In the genomic region with DNA sequence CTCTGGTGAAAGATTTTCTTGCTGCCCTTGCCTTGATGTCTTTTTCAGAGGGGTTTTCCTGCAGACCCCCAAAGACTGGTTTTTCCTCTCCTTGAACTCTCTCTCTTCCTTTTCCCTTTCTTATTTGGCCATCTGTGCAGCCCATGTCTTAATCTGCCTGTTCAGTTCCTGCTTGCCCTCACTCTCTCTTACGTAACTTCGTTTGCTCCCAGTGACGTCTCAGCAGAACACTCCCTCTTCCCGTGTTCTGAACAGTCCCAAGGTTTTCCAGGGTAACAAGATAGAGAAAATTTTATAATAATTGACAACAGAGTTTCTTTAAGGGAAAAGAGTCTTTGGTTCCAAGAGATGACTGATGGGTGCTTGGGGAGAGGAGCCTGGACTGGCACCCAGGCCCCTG, we compare ENCODE assay signal across 23 cellular contexts.
DNase-seq lines count a peak whose midpoint lies in the region; ATAC-seq and TF ChIP-seq lines count a peak whose summit lies in the region.
"Had no signal": no experiment of that assay in that cellular context is flagged by ENCODE, and none has a peak within 500 bp of the region (broad histone marks: within the 10 kb centered on the region; RNA-seq: fewer than 3 reads in every experiment).

No MANE protein-coding gene starts in this region.

- H3K36me3 Mint-ChIP-seq in stimulated activated effector memory CD8-positive, alpha-beta T cell treated with anti-CD3 and anti-CD28 coated beads, Interleukin-12 subunit alpha, Interleukin-12 subunit beta, amount 100 ng/mL, for 72 hours = no peaks in the 10 kb centered on the region
- H3K36me3 Mint-ChIP-seq: mesothelial cell of epicardium; natural killer cell treated with Interleukin-12 subunit alpha and Interleukin-12 subunit beta and Interleukin-15 and Interleukin-18, amount 100 ng/mL, for 72 hours had no signal

- H3K27ac ChIP-seq in right atrium auricular region (no peak overlapping the region), RWPE2 (ENCODE audit: poor library complexity, severe bottlenecking) (peak overlapping the region; percentile 43), stomach (no peak overlapping the region)
- H3K27ac ChIP-seq: esophagus squamous epithelium, parathyroid adenoma, WERI-Rb-1 had no signal

- H3K4me1 ChIP-seq in right atrium auricular region = no peaks in the 10 kb centered on the region
- peaks cover 28% of the 10 kb centered on the region for H3K4me1 ChIP-seq in RWPE2 (ENCODE audit: insufficient read depth, poor library complexity, severe bottlenecking)
- no peaks in the 10 kb centered on the region for H3K4me1 ChIP-seq in stomach
- H3K4me1 ChIP-seq: parathyroid adenoma had no signal

- H3K4me3 Mint-ChIP-seq in stimulated activated effector memory CD8-positive, alpha-beta T cell treated with anti-CD3 and anti-CD28 coated beads, Interleukin-12 subunit alpha, Interleukin-12 subunit beta, amount 100 ng/mL, for 72 hours = no peak overlapping the region
- H3K4me3 Mint-ChIP-seq: activated naive CD8-positive, alpha-beta T cell; IgD-negative memory B cell; mesothelial cell of epicardium; natural killer cell treated with Interleukin-12 subunit alpha and Interleukin-12 subunit beta and Interleukin-15 and Interleukin-18, amount 100 ng/mL, for 72 hours had no signal

- DNase-seq in Right ventricle myocardium inferior (ENCODE audit: missing footprints) (no peak), right atrium auricular region (ENCODE audit: low spot score) (no peak), RWPE2 (ENCODE audit: low spot score) (no peak), fibroblast of mammary gland (ENCODE audit: low read depth) (peak; percentile 41), stomach (no peak)
- no peak for DNase-seq in stimulated activated effector memory CD8-positive, alpha-beta T cell treated with anti-CD3 and anti-CD28 coated beads, Interleukin-12 subunit alpha, Interleukin-12 subunit beta, amount 100 ng/mL, for 72 hours (ENCODE audit: low spot score in 2 of 2)
- DNase-seq in effector CD8-positive, alpha-beta T cell (lab: John Stamatoyannopoulos, UW) = no peak
- DNase-seq: ACHN; activated CD4-positive, alpha-beta T cell treated with anti-CD3 and anti-CD28 coated beads, Interleukin-2, amount 50 U/mL, for 1 hour; C1 segment of cervical spinal cord; Calu3; effector memory CD4-positive, alpha-beta T cell; esophagus squamous epithelium; NCI-H1694 treated with DMSO at 0.1 percent for 48 hours; SHP77 treated with DMSO at 0.1 percent for 48 hours; WERI-Rb-1 had no signal

- H3K27me3 ChIP-seq in right atrium auricular region (no peaks in the 10 kb centered on the region), RWPE2 (ENCODE audit: insufficient read depth, poor library complexity, severe bottlenecking) (no peaks in the 10 kb centered on the region), stomach (no peaks in the 10 kb centered on the region)
- H3K27me3 ChIP-seq: esophagus squamous epithelium had no signal

- no peaks in the 10 kb centered on the region for H3K36me3 ChIP-seq in right atrium auricular region
- no peaks in the 10 kb centered on the region for H3K36me3 ChIP-seq in RWPE2 (ENCODE audit: low read depth)
- H3K36me3 ChIP-seq in stomach = no peaks in the 10 kb centered on the region
- H3K36me3 ChIP-seq: esophagus squamous epithelium, WERI-Rb-1 had no signal

- peak overlapping the region; percentile 7 for H3K27ac Mint-ChIP-seq in stimulated activated effector memory CD8-positive, alpha-beta T cell treated with anti-CD3 and anti-CD28 coated beads, Interleukin-12 subunit alpha, Interleukin-12 subunit beta, amount 100 ng/mL, for 72 hours
- H3K27ac Mint-ChIP-seq: activated naive CD8-positive, alpha-beta T cell; activated T-helper 2 cell treated with anti-CD3 and anti-CD28 coated beads, Interferon-gamma antibody, Interleukin-2, Interleukin-4, amounts not matched to agents 10 μg/mL and 5 μg/mL and 100 μg/mL, durations not matched to agents 14 hours and 24 hours and 36 hours; IgD-negative memory B cell; mesothelial cell of epicardium; natural killer cell treated with Interleukin-12 subunit alpha and Interleukin-12 subunit beta and Interleukin-15 and Interleukin-18, amount 100 ng/mL, for 72 hours had no signal

- H3K9me3 ChIP-seq in right atrium auricular region (peaks cover 0 to 14% of the 10 kb centered on the region in 2 donors), RWPE2 (ENCODE audit: severe bottlenecking) (no peaks in the 10 kb centered on the region), stomach (peaks cover 0 to 17% (median 12%) of the 10 kb centered on the region in 4 donors)

- TF ChIP-seq CTCF in right atrium auricular region (IDR thresholded peaks at IDR 0.05) = no peak
- TF ChIP-seq CTCF in RWPE2 (IDR thresholded peaks at IDR 0.05; ENCODE audit: poor library complexity, severe bottlenecking) = no peak
- TF ChIP-seq CTCF in fibroblast of mammary gland (conservative IDR thresholded peaks at IDR 0.05; ENCODE audit: control insufficient read depth, insufficient read depth, low read depth, low read length) = no peak
- TF ChIP-seq CTCF in stomach (IDR thresholded peaks at IDR 0.05) = no peak

- TF ChIP-seq EP300 in stomach (IDR thresholded peaks at IDR 0.05) = no peak

- no peak overlapping the region for H3K4me3 ChIP-seq in right atrium auricular region
- no peak overlapping the region for H3K4me3 ChIP-seq in RWPE2 (ENCODE audit: severe bottlenecking)
- no peak overlapping the region for H3K4me3 ChIP-seq in fibroblast of mammary gland (ENCODE audit: control insufficient read depth, low read depth, low read length)
- H3K4me3 ChIP-seq in stomach = no peak overlapping the region
- H3K4me3 ChIP-seq: esophagus squamous epithelium had no signal

- no peaks in the 10 kb centered on the region for H3K4me1 Mint-ChIP-seq in stimulated activated effector memory CD8-positive, alpha-beta T cell treated with anti-CD3 and anti-CD28 coated beads, Interleukin-12 subunit alpha, Interleukin-12 subunit beta, amount 100 ng/mL, for 72 hours
- H3K4me1 Mint-ChIP-seq: IgD-negative memory B cell, mesothelial cell of epicardium had no signal

- intact Hi-C loops in Right ventricle myocardium inferior (cut with DNase I) = no loop called here
- intact Hi-C loops in stomach (cut with DNase I; ENCODE audit: low total_unique reads) = no loop called here

- 58 to 76% (median 61%) methylated on average over 4 of the region's 4 CpGs for WGBS in stomach, 5 donors

- no peak for TF ChIP-seq POLR2A in stomach (IDR thresholded peaks at IDR 0.05)

- H3K9me3 Mint-ChIP-seq in stimulated activated effector memory CD8-positive, alpha-beta T cell treated with anti-CD3 and anti-CD28 coated beads, Interleukin-12 subunit alpha, Interleukin-12 subunit beta, amount 100 ng/mL, for 72 hours = peaks cover 2% of the 10 kb centered on the region
- H3K9me3 Mint-ChIP-seq: natural killer cell treated with Interleukin-12 subunit alpha and Interleukin-12 subunit beta and Interleukin-15 and Interleukin-18, amount 100 ng/mL, for 72 hours had no signal

- ATAC-seq in Right ventricle myocardium inferior (peak; percentile 56), RWPE2 (ENCODE audit: low read depth) (no peak), GM21515 (IDR thresholded peaks at IDR 0.05; ENCODE audit: unreplicated experiment) (no peak)
- ATAC-seq in stimulated activated effector memory CD8-positive, alpha-beta T cell treated with anti-CD3 and anti-CD28 coated beads, Interleukin-12 subunit alpha, Interleukin-12 subunit beta, amount 100 ng/mL, for 72 hours = no peak
- ATAC-seq: natural killer cell treated with Interleukin-12 subunit alpha and Interleukin-12 subunit beta and Interleukin-15 and Interleukin-18, amount 100 ng/mL, for 72 hours had no signal
